ENCODE assay signal across 1 cellular context in genomic region chr11:64107300-64107699, GRCh38.
TF ChIP-seq lines count a peak whose summit lies in the region.

No MANE protein-coding gene starts in this region.

TF ChIP-seq in K562, 482 proteins besides CTCF, POLR2A, EP300 and RAD21:
- TF ChIP-seq BRF1 (IDR thresholded peaks at IDR 0.05; ENCODE audit: borderline replicate concordance, extremely low read depth, insufficient read length) (no peak), ZBTB33 (CRISPR knock-in tag; IDR thresholded peaks at IDR 0.05) (0 out of 2 replicates have a peak, but pooled peaks have one; percentile 21)
